30 cellular contexts compared by ENCODE assay signal in the genomic region with DNA sequence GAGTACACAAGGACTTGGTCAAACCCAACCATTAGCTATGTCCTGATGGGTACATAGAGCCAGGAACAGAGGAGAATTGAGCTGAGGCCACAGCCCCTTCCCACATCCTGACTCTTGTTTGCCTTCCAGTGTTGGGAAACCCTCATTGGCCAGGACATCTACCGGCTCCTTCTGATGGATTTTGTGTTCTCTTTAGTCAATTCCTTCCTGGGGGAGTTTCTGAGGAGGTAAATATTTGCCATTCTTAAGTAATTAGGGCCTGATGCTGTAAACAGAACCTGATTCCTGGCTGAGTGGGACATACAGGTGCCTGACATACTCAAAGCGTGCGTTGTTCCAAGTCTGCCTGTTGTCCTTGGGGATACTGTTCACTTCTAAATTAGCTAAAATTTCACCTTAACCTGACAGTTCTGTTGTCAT.
"Had no signal": no experiment of that assay in that cellular context is flagged by ENCODE, and none has a peak within 500 bp of the region (broad histone marks: within the 10 kb centered on the region; RNA-seq: fewer than 3 reads in every experiment).

No MANE protein-coding gene starts in this region.

- H3K4me3 Mint-ChIP-seq: activated CD4-positive, alpha-beta T cell treated with anti-CD3 and anti-CD28 coated beads for 36 hours; activated CD8-positive, alpha-beta memory T cell treated with anti-CD3 and anti-CD28 coated beads, Interleukin-2, amount 10 ng/mL, durations not matched to agents 7 days and 5 days; activated CD8-positive, alpha-beta T cell treated with anti-CD3 and anti-CD28 coated beads, Interleukin-2, amount 10 ng/mL, durations not matched to agents 7 days and 5 days; activated naive CD4-positive, alpha-beta T cell treated with anti-CD3 and anti-CD28 coated beads, Interleukin-2, amount 50 U/mL, for 24 hours; activated naive CD8-positive, alpha-beta T cell treated with anti-CD3 and anti-CD28 coated beads, Interleukin-2, amount 50 U/mL, for 24 hours; central memory CD8-positive, alpha-beta T cell; dendritic cell treated with granulocyte-macrophage colony-stimulating factor and Interleukin-4, amounts not matched to agents 40 ng/mL and 50 ng/mL, for 4 days; immature natural killer cell; nephron; stimulated activated memory B cell treated with anti-CD40 and anti-IgM and Interleukin-4, amounts not matched to agents 10 μg/mL and 1 μg/mL and 100 μg/mL, for 72 hours; stimulated activated naive CD8-positive, alpha-beta T cell treated with anti-CD3 and anti-CD28 coated beads, Interleukin-15, amount 100 ng/mL, for 72 hours; T-helper 2 cell treated with Interferon-gamma antibody and Interleukin-4, amounts not matched to agents 5 μg/mL and 100 μg/mL, for 36 hours had no signal

- DNase-seq: activated CD4-positive, alpha-beta T cell treated with anti-CD3 and anti-CD28 coated beads for 36 hours; activated CD4-positive, CD25-positive, alpha-beta regulatory T cell; activated CD8-positive, alpha-beta memory T cell treated with anti-CD3 and anti-CD28 coated beads, Interleukin-2, amount 10 ng/mL, durations not matched to agents 7 days and 5 days; activated CD8-positive, alpha-beta T cell treated with anti-CD3 and anti-CD28 coated beads, Interleukin-2, amount 10 ng/mL, durations not matched to agents 7 days and 5 days; activated naive CD8-positive, alpha-beta T cell treated with anti-CD3 and anti-CD28 coated beads, Interleukin-2, amount 50 U/mL, for 24 hours; activated T-cell treated with anti-CD3 and anti-CD28 coated beads, Interleukin-2, amount 50 U/mL, for 48 hours; amygdala; esophagus squamous epithelium; foreskin melanocyte; immature natural killer cell; stimulated activated CD4-positive, alpha-beta T cell treated with anti-CD3 and anti-CD28 coated beads, Interleukin-12 subunit alpha, Interleukin-12 subunit beta, amount 100 ng/mL, for 4 hours; stimulated activated CD4-positive, alpha-beta T cell treated with anti-CD3 and anti-CD28 coated beads, Interleukin-4, amount 100 ng/mL, for 24 hours; stimulated activated CD8-positive, alpha-beta memory T cell treated with anti-CD3 and anti-CD28 coated beads, Interleukin-4, amount 100 ng/mL, for 48 hours; stimulated activated naive CD8-positive, alpha-beta T cell treated with anti-CD3 and anti-CD28 coated beads, Interleukin-15, amount 100 ng/mL, for 72 hours; substantia nigra; T-helper 1 cell; upper lobe of left lung had no signal

- H3K4me1 Mint-ChIP-seq: activated CD4-positive, alpha-beta T cell treated with anti-CD3 and anti-CD28 coated beads for 36 hours; activated CD8-positive, alpha-beta memory T cell treated with anti-CD3 and anti-CD28 coated beads, Interleukin-2, amount 10 ng/mL, durations not matched to agents 7 days and 5 days; activated naive CD4-positive, alpha-beta T cell treated with anti-CD3 and anti-CD28 coated beads, Interleukin-2, amount 50 U/mL, for 24 hours; activated naive CD8-positive, alpha-beta T cell treated with anti-CD3 and anti-CD28 coated beads, Interleukin-2, amount 50 U/mL, for 24 hours; central memory CD8-positive, alpha-beta T cell; immature natural killer cell; nephron; stimulated activated memory B cell treated with anti-CD40 and anti-IgM and Interleukin-4, amounts not matched to agents 10 μg/mL and 1 μg/mL and 100 μg/mL, for 72 hours; stimulated activated naive CD8-positive, alpha-beta T cell treated with anti-CD3 and anti-CD28 coated beads, Interleukin-15, amount 100 ng/mL, for 72 hours had no signal

- H3K36me3 Mint-ChIP-seq: activated CD8-positive, alpha-beta memory T cell treated with anti-CD3 and anti-CD28 coated beads, Interleukin-2, amount 10 ng/mL, durations not matched to agents 7 days and 5 days; activated naive CD4-positive, alpha-beta T cell treated with anti-CD3 and anti-CD28 coated beads, Interleukin-2, amount 50 U/mL, for 24 hours; immature natural killer cell; stimulated activated memory B cell treated with anti-CD40 and anti-IgM and Interleukin-4, amounts not matched to agents 10 μg/mL and 1 μg/mL and 100 μg/mL, for 72 hours had no signal

- H3K4me1 ChIP-seq: upper lobe of left lung had no signal

- H3K9me3 ChIP-seq: esophagus squamous epithelium, neutrophil, upper lobe of left lung had no signal

- H3K36me3 ChIP-seq: esophagus squamous epithelium, neutrophil had no signal

- H3K27ac ChIP-seq: epithelial cell of prostate, esophagus squamous epithelium, neutrophil, skin epidermis, upper lobe of left lung had no signal

- H3K27ac Mint-ChIP-seq: activated CD4-positive, alpha-beta T cell treated with anti-CD3 and anti-CD28 coated beads for 36 hours; activated CD8-positive, alpha-beta memory T cell treated with anti-CD3 and anti-CD28 coated beads, Interleukin-2, amount 10 ng/mL, durations not matched to agents 7 days and 5 days; activated CD8-positive, alpha-beta T cell treated with anti-CD3 and anti-CD28 coated beads, Interleukin-2, amount 10 ng/mL, durations not matched to agents 7 days and 5 days; activated naive CD4-positive, alpha-beta T cell treated with anti-CD3 and anti-CD28 coated beads, Interleukin-2, amount 50 U/mL, for 24 hours; activated naive CD8-positive, alpha-beta T cell treated with anti-CD3 and anti-CD28 coated beads, Interleukin-2, amount 50 U/mL, for 24 hours; activated T-helper 2 cell treated with anti-CD3 and anti-CD28 coated beads, Interferon-gamma antibody, Interleukin-2, Interleukin-4, amounts not matched to agents 10 μg/mL and 5 μg/mL and 100 μg/mL, durations not matched to agents 14 hours and 24 hours and 36 hours; dendritic cell treated with granulocyte-macrophage colony-stimulating factor and Interleukin-4, amounts not matched to agents 40 ng/mL and 50 ng/mL, for 4 days; immature natural killer cell; nephron; stimulated activated memory B cell treated with anti-CD40 and anti-IgM and Interleukin-4, amounts not matched to agents 10 μg/mL and 1 μg/mL and 100 μg/mL, for 72 hours; stimulated activated naive CD8-positive, alpha-beta T cell treated with anti-CD3 and anti-CD28 coated beads, Interleukin-15, amount 100 ng/mL, for 72 hours; T-helper 2 cell treated with Interferon-gamma antibody and Interleukin-4, amounts not matched to agents 5 μg/mL and 100 μg/mL, for 36 hours had no signal

- H3K27me3 ChIP-seq: esophagus squamous epithelium, neutrophil, upper lobe of left lung had no signal

- H3K4me3 ChIP-seq: esophagus squamous epithelium, lung, skin epidermis, upper lobe of left lung had no signal

- H3K9me3 Mint-ChIP-seq: activated naive CD4-positive, alpha-beta T cell treated with anti-CD3 and anti-CD28 coated beads, Interleukin-2, amount 50 U/mL, for 24 hours; activated naive CD8-positive, alpha-beta T cell treated with anti-CD3 and anti-CD28 coated beads, Interleukin-2, amount 50 U/mL, for 24 hours; activated T-helper 2 cell treated with anti-CD3 and anti-CD28 coated beads, Interferon-gamma antibody, Interleukin-2, Interleukin-4, amounts not matched to agents 10 μg/mL and 5 μg/mL and 100 μg/mL, durations not matched to agents 14 hours and 24 hours and 36 hours; central memory CD8-positive, alpha-beta T cell; dendritic cell treated with granulocyte-macrophage colony-stimulating factor and Interleukin-4, amounts not matched to agents 40 ng/mL and 50 ng/mL, for 4 days; immature natural killer cell; nephron; stimulated activated naive CD8-positive, alpha-beta T cell treated with anti-CD3 and anti-CD28 coated beads, Interleukin-15, amount 100 ng/mL, for 72 hours; T-helper 2 cell treated with Interferon-gamma antibody and Interleukin-4, amounts not matched to agents 5 μg/mL and 100 μg/mL, for 36 hours had no signal

- ATAC-seq: activated CD4-positive, alpha-beta T cell treated with anti-CD3 and anti-CD28 coated beads for 36 hours; activated CD8-positive, alpha-beta memory T cell treated with anti-CD3 and anti-CD28 coated beads, Interleukin-2, amount 10 ng/mL, durations not matched to agents 7 days and 5 days; activated CD8-positive, alpha-beta T cell treated with anti-CD3 and anti-CD28 coated beads, Interleukin-2, amount 10 ng/mL, durations not matched to agents 7 days and 5 days; activated naive CD8-positive, alpha-beta T cell treated with anti-CD3 and anti-CD28 coated beads, Interleukin-2, amount 50 U/mL, for 24 hours; left lobe of liver; sciatic nerve; stimulated activated memory B cell treated with anti-CD40 and anti-IgM and Interleukin-4, amounts not matched to agents 10 μg/mL and 1 μg/mL and 100 μg/mL, for 72 hours; stimulated activated naive CD8-positive, alpha-beta T cell treated with anti-CD3 and anti-CD28 coated beads, Interleukin-15, amount 100 ng/mL, for 72 hours had no signal

- H3K27me3 Mint-ChIP-seq: stimulated activated naive CD8-positive, alpha-beta T cell treated with anti-CD3 and anti-CD28 coated beads, Interleukin-15, amount 100 ng/mL, for 72 hours had no signal
